ENCODE assay signal across 24 cellular contexts in genomic region chrX:24790166-24790565, GRCh38.
DNase-seq lines count a peak whose midpoint lies in the region; ATAC-seq, FAIRE-seq and TF ChIP-seq lines count a peak whose summit lies in the region.
"Had no signal": no experiment of that assay in that cellular context is flagged by ENCODE, and none has a peak within 500 bp of the region (broad histone marks: within the 10 kb centered on the region; RNA-seq: fewer than 3 reads in every experiment).

No MANE protein-coding gene starts in this region.

- no peak overlapping the region for H4K5ac ChIP-seq in H9 (ENCODE audit: insufficient read length, low read depth, low read length)

- ATAC-seq in HG02610 (IDR thresholded peaks at IDR 0.05; ENCODE audit: unreplicated experiment), result no peak
- no peak for ATAC-seq in HG03280 (IDR thresholded peaks at IDR 0.05; ENCODE audit: unreplicated experiment)
- ATAC-seq: HCT116, K562 had no signal

- no peak overlapping the region for H3K4me2 ChIP-seq in H9 (ENCODE audit: insufficient read depth, insufficient read length, low read length)

- H3K23ac ChIP-seq in H9 (ENCODE audit: insufficient read length, low read depth, low read length), result no peak overlapping the region

- H3K36me3 Mint-ChIP-seq in H9 (ENCODE audit: insufficient read depth in 1 of 3, low read depth in 3 of 3) (peaks cover 15 to 42% (median 27%) of the 10 kb centered on the region in 3 experiments; a peak in 6 of 7 replicates), neural crest cell (ENCODE audit: low read depth) (peaks cover 39% of the 10 kb centered on the region)

- H2AK5ac ChIP-seq in H9 (ENCODE audit: insufficient read length, low read length), result no peak overlapping the region

- no peaks in the 10 kb centered on the region for H3K27me3 Mint-ChIP-seq in H9 (ENCODE audit: low read depth)
- H3K27me3 Mint-ChIP-seq in neural crest cell (ENCODE audit: low read depth), result no peaks in the 10 kb centered on the region
- H3K27me3 Mint-ChIP-seq: CD4-positive, alpha-beta T cell had no signal

- no peaks in the 10 kb centered on the region for H3K9me3 ChIP-seq in H9 (ENCODE audit: control insufficient read depth, low read depth, low read length)

- H3K9me3 Mint-ChIP-seq in H9 (no peaks in the 10 kb centered on the region), neural crest cell (peaks cover 5% of the 10 kb centered on the region)
- H3K9me3 Mint-ChIP-seq: CD4-positive, alpha-beta T cell; HFFc6 had no signal

- H4K20me1 ChIP-seq in H9 (ENCODE audit: control insufficient read depth, insufficient read depth, insufficient read length), result no peaks in the 10 kb centered on the region

- no peak overlapping the region for H3K56ac ChIP-seq in H9 (ENCODE audit: insufficient read length, low read depth, low read length)

- H2AFZ ChIP-seq in H9 (ENCODE audit: low read length), result no peak overlapping the region
- H2AFZ ChIP-seq: GM23248 had no signal

- H3K4me3 Mint-ChIP-seq in H9, result no peak overlapping the region
- H3K4me3 Mint-ChIP-seq in neural crest cell, result no peak overlapping the region
- H3K4me3 Mint-ChIP-seq: CD4-positive, alpha-beta T cell; HFFc6 had no signal

- no peak overlapping the region for H3T11ph ChIP-seq in H9 (ENCODE audit: low read length)

- H3K14ac ChIP-seq in H9 (ENCODE audit: insufficient read depth, low read length), result no peak overlapping the region

- no peak overlapping the region for H3K4me3 ChIP-seq in choroid plexus epithelial cell (ENCODE audit: low read depth, low read length)
- H3K4me3 ChIP-seq: GM23248, K562 had no signal

- no peaks in the 10 kb centered on the region for H3K27me3 ChIP-seq in H9 (ENCODE audit: insufficient read depth, low read length)

- H3K23me2 ChIP-seq in H9 (ENCODE audit: insufficient read length, low read depth, low read length, poor library complexity, severe bottlenecking), result no peaks in the 10 kb centered on the region

- H2BK15ac ChIP-seq in H9 (ENCODE audit: low read depth, low read length), result no peak overlapping the region

- no CpG with 5 or more reads among the region's 3 CpGs for WGBS in H9 (ENCODE audit: extremely low coverage, insufficient read length, low lambda C conversion rate)

- DNase-seq in H9, result no peak
- DNase-seq in choroid plexus epithelial cell (ENCODE audit: low read depth), result peak; percentile 1
- no peak for DNase-seq in neural crest cell (ENCODE audit: low read depth, low spot score)
- no peak for DNase-seq in urothelium cell line (ENCODE audit: low spot score)
- DNase-seq in NCI-H1092 (lab: John Stamatoyannopoulos, UW), result no peak
- DNase-seq: AML-193; CD4-positive, alpha-beta T cell; DMS153; DMS79; GDM1; GM23248; HFFc6; IMR-90 had no signal

- no peak overlapping the region for H2BK5ac ChIP-seq in H9 (ENCODE audit: insufficient read length, low read length)

- H2BK20ac ChIP-seq in H9 (ENCODE audit: low read depth, low read length, poor library complexity, severe bottlenecking), result no peak overlapping the region

- H3K4me1 ChIP-seq in H9 (ENCODE audit: insufficient read depth, low read length), result no peaks in the 10 kb centered on the region

- H3K4me1 Mint-ChIP-seq in H9, result peaks cover 2 to 19% of the 10 kb centered on the region in 2 experiments
- peaks cover 26% of the 10 kb centered on the region for H3K4me1 Mint-ChIP-seq in neural crest cell

- no peak for FAIRE-seq in urothelium cell line (lab: Jason Lieb, UNC)
- FAIRE-seq: A204.1, GM12892, GM18507, H54, HTR-8/SVneo, K562 had no signal

- TF ChIP-seq CTCF in H9 (conservative IDR thresholded peaks at IDR 0.05), result no peak
- TF ChIP-seq CTCF in choroid plexus epithelial cell (conservative IDR thresholded peaks at IDR 0.05; ENCODE audit: low read depth, low read length), result no peak
- TF ChIP-seq CTCF in neural crest cell (conservative IDR thresholded peaks at IDR 0.05), result no peak

- no peak overlapping the region for H3K27ac ChIP-seq in H9 (ENCODE audit: insufficient read length, low read depth, low read length)
- H3K27ac ChIP-seq: C4-2B, GM23248, HL-60 had no signal

- H3K4ac ChIP-seq in H9 (ENCODE audit: low read depth, low read length), result no peak overlapping the region

- H2BK120ac ChIP-seq in H9 (ENCODE audit: low read depth, low read length, poor library complexity, severe bottlenecking), result no peak overlapping the region

- no peak overlapping the region for H4K91ac ChIP-seq in H9 (ENCODE audit: insufficient read length, low read depth, low read length)

- no peak overlapping the region for H3K18ac ChIP-seq in H9 (ENCODE audit: insufficient read length, low read depth, low read length)

- no peak overlapping the region for H3K9ac ChIP-seq in H9 (ENCODE audit: extremely low read depth, insufficient read length, low read length)
- H3K9ac ChIP-seq: GM23248 had no signal

- no peaks in the 10 kb centered on the region for H3K79me1 ChIP-seq in H9 (ENCODE audit: insufficient read depth, low read depth, low read length, poor library complexity, severe bottlenecking)

- H3K27ac Mint-ChIP-seq in H9 (peak overlapping the region; percentile 2 to 59 (median 11); a peak in 3 of 7 replicates), neural crest cell (ENCODE audit: unreplicated experiment) (peak overlapping the region; percentile 54)
- H3K27ac Mint-ChIP-seq: CD4-positive, alpha-beta T cell; HFFc6 had no signal

- no peak overlapping the region for H2BK12ac ChIP-seq in H9 (ENCODE audit: insufficient read length, low read depth, low read length)

- H3K79me2 ChIP-seq in H9 (ENCODE audit: insufficient read depth, low read length), result no peaks in the 10 kb centered on the region

- no peak overlapping the region for H4K8ac ChIP-seq in H9 (replicated peaks; ENCODE audit: insufficient read length, low read depth, low read length)
